1 cellular context compared by ENCODE assay signal in genomic region chrX:154797006-154797405, GRCh38.
TF ChIP-seq lines count a peak whose summit lies in the region.

No MANE protein-coding gene starts in this region.

TF ChIP-seq in H1, 55 proteins besides CTCF, POLR2A, EP300 and RAD21:
- TF ChIP-seq BACH1 (IDR thresholded peaks at IDR 0.05; ENCODE audit: low read length) (no peak), CEBPB (IDR thresholded peaks at IDR 0.05; ENCODE audit: low read depth, low read length) (no peak), SP4 (IDR thresholded peaks at IDR 0.05; ENCODE audit: low read length) (no peak), ATF3 (IDR thresholded peaks at IDR 0.05; ENCODE audit: insufficient read depth, low read depth, low read length) (no peak), EZH2 (IDR thresholded peaks at IDR 0.05; ENCODE audit: low read depth, low read length, severe bottlenecking) (no peak), TCF12 (IDR thresholded peaks at IDR 0.05; ENCODE audit: low read depth, low read length) (no peak), TEAD4 (IDR thresholded peaks at IDR 0.05; ENCODE audit: low read depth, low read length) (no peak), NRF1 (IDR thresholded peaks at IDR 0.05; ENCODE audit: low read depth, low read length) (no peak)
